12 cellular contexts compared by ENCODE assay signal in genomic region chr2:219987830-219988229, GRCh38.
A peak's percentile ranks its signal among the peaks of the same experiment; 100 is the strongest.
DNase-seq lines count a peak whose midpoint lies in the region; ATAC-seq, FAIRE-seq and TF ChIP-seq lines count a peak whose summit lies in the region.
"Had no signal": no experiment of that assay in that cellular context is flagged by ENCODE, and none has a peak within 500 bp of the region (broad histone marks: within the 10 kb centered on the region; RNA-seq: fewer than 3 reads in every experiment).

No MANE protein-coding gene starts in this region.

- H3K4me2 ChIP-seq in fibroblast of lung (ENCODE audit: extremely low read depth, insufficient read depth, low read length) = no peak overlapping the region
- peak overlapping the region; percentile 69 for H3K4me2 ChIP-seq in smooth muscle cell

- H3K27me3 Mint-ChIP-seq in CD8-positive, alpha-beta memory T cell = no peaks in the 10 kb centered on the region
- H3K27me3 Mint-ChIP-seq: stimulated activated naive B cell treated with anti-CD40 and anti-IgM and Interleukin-4, amounts not matched to agents 10 μg/mL and 1 μg/mL and 100 μg/mL, for 72 hours had no signal

- ATAC-seq in RWPE2 (ENCODE audit: low read depth) = peak; percentile 80; the same call in 2 of the 3 replicates
- ATAC-seq: natural killer cell; stimulated activated naive B cell treated with anti-CD40 and anti-IgM and Interleukin-4, amounts not matched to agents 10 μg/mL and 1 μg/mL and 100 μg/mL, for 72 hours had no signal

- H3K9me3 ChIP-seq in RWPE2 (ENCODE audit: severe bottlenecking) (no peaks in the 10 kb centered on the region), fibroblast of lung (ENCODE audit: control insufficient read depth, insufficient read depth, low read depth, low read length) (no peaks in the 10 kb centered on the region), smooth muscle cell (replicated peaks; ENCODE audit: low read depth) (no peaks in the 10 kb centered on the region)
- H3K9me3 ChIP-seq in CD8-positive, alpha-beta memory T cell (ENCODE audit: low read length) = no peaks in the 10 kb centered on the region

- peaks cover 0 to 4% (median 0%) of the 10 kb centered on the region in 5 donors for H3K9me3 Mint-ChIP-seq in CD8-positive, alpha-beta memory T cell

- H3K4me1 Mint-ChIP-seq in CD8-positive, alpha-beta memory T cell = no peaks in the 10 kb centered on the region
- H3K4me1 Mint-ChIP-seq: natural killer cell; stimulated activated naive B cell treated with anti-CD40 and anti-IgM and Interleukin-4, amounts not matched to agents 10 μg/mL and 1 μg/mL and 100 μg/mL, for 72 hours had no signal

- H3K4me3 Mint-ChIP-seq in CD8-positive, alpha-beta memory T cell = no peak overlapping the region
- H3K4me3 Mint-ChIP-seq: natural killer cell; stimulated activated naive B cell treated with anti-CD40 and anti-IgM and Interleukin-4, amounts not matched to agents 10 μg/mL and 1 μg/mL and 100 μg/mL, for 72 hours had no signal

- peak; percentile 98 for FAIRE-seq in H54 (lab: Jason Lieb, UNC)

- H3K4me3 ChIP-seq in RWPE2 (ENCODE audit: severe bottlenecking) (no peak overlapping the region), fibroblast of lung (replicated peaks in 1 of 4; ENCODE audit: control extremely low read depth in 1 of 4, insufficient read depth in 1 of 4, low read depth in 3 of 4, low read length in 4 of 4) (no peak overlapping the region), smooth muscle cell (no peak overlapping the region)
- H3K4me3 ChIP-seq in CD8-positive, alpha-beta memory T cell (ENCODE audit: low read length) = no peak overlapping the region

- H2AFZ ChIP-seq in fibroblast of lung (ENCODE audit: low read length) (no peak overlapping the region), smooth muscle cell (ENCODE audit: low read depth) (no peak overlapping the region)

- H3K27ac ChIP-seq in RWPE2 (ENCODE audit: poor library complexity, severe bottlenecking) (no peak overlapping the region), fibroblast of lung (ENCODE audit: insufficient read depth, low read length) (peak overlapping the region; percentile 17), smooth muscle cell (ENCODE audit: low read depth) (peak overlapping the region; percentile 92)
- H3K27ac ChIP-seq in CD8-positive, alpha-beta memory T cell (ENCODE audit: low read depth, low read length) = no peak overlapping the region

- CTCF ChIA-PET in CD8-positive, alpha-beta memory T cell (lab: Charles Lee) = no interaction called here

- H3K9ac ChIP-seq in fibroblast of lung (ENCODE audit: insufficient read depth, low read length) (no peak overlapping the region), smooth muscle cell (ENCODE audit: low read depth) (peak overlapping the region; percentile 72)

- H3K27me3 ChIP-seq in RWPE2 (ENCODE audit: insufficient read depth, poor library complexity, severe bottlenecking) = no peaks in the 10 kb centered on the region
- no peaks in the 10 kb centered on the region for H3K27me3 ChIP-seq in fibroblast of lung (ENCODE audit: control insufficient read depth, insufficient read depth, low read length)
- no peaks in the 10 kb centered on the region for H3K27me3 ChIP-seq in smooth muscle cell (ENCODE audit: low read depth)
- no peaks in the 10 kb centered on the region for H3K27me3 ChIP-seq in CD8-positive, alpha-beta memory T cell (ENCODE audit: insufficient read depth, low read length, poor library complexity, severe bottlenecking)

- H3K27ac Mint-ChIP-seq in CD8-positive, alpha-beta memory T cell = no peak overlapping the region
- H3K27ac Mint-ChIP-seq: natural killer cell; stimulated activated naive B cell treated with anti-CD40 and anti-IgM and Interleukin-4, amounts not matched to agents 10 μg/mL and 1 μg/mL and 100 μg/mL, for 72 hours had no signal

- TF ChIP-seq CTCF in RWPE2 (IDR thresholded peaks at IDR 0.05; ENCODE audit: poor library complexity, severe bottlenecking) = no peak
- TF ChIP-seq CTCF in fibroblast of lung (conservative IDR thresholded peaks at IDR 0.05 in 1 of 2, IDR thresholded peaks at IDR 0.05 in 1 of 2; ENCODE audit: low read depth in 1 of 2, low read length in 2 of 2) = no peak
- no peak for TF ChIP-seq CTCF in smooth muscle cell (IDR thresholded peaks at IDR 0.05; ENCODE audit: borderline replicate concordance, insufficient read depth, poor library complexity, severe bottlenecking)

- H3K36me3 Mint-ChIP-seq in CD8-positive, alpha-beta memory T cell = no peaks in the 10 kb centered on the region
- H3K36me3 Mint-ChIP-seq: natural killer cell; stimulated activated naive B cell treated with anti-CD40 and anti-IgM and Interleukin-4, amounts not matched to agents 10 μg/mL and 1 μg/mL and 100 μg/mL, for 72 hours had no signal

- 21% methylated on average over 2 of the region's 2 CpGs for WGBS in smooth muscle cell (ENCODE audit: low lambda C conversion rate)

- H3K4me1 ChIP-seq in RWPE2 (ENCODE audit: insufficient read depth, poor library complexity, severe bottlenecking) = no peaks in the 10 kb centered on the region
- H3K4me1 ChIP-seq in fibroblast of lung (ENCODE audit: control insufficient read depth, extremely low read depth, insufficient read depth, low read length) = no peaks in the 10 kb centered on the region
- peaks cover 4% of the 10 kb centered on the region for H3K4me1 ChIP-seq in smooth muscle cell (ENCODE audit: low read depth)
- no peaks in the 10 kb centered on the region for H3K4me1 ChIP-seq in CD8-positive, alpha-beta memory T cell (ENCODE audit: insufficient read depth, low read length)

- TF ChIP-seq POLR2A in H54 (IDR thresholded peaks at IDR 0.05; ENCODE audit: low read depth, low read length) = no peak

- DNase-seq in H54 (ENCODE audit: insufficient read length, low spot score) (peak; percentile 57), RWPE2 (ENCODE audit: low spot score) (no peak), fibroblast of lung (ENCODE audit: low read depth in 2 of 2) (peak; percentile 82 to 84), smooth muscle cell (lab: John Stamatoyannopoulos, UW; ENCODE audit: unreplicated experiment) (no peak), OCI-M1 (lab: John Stamatoyannopoulos, UW) (no peak), DMS 273 treated with DMSO at 0.1 percent for 48 hours (lab: John Stamatoyannopoulos, UW) (no peak)
- DNase-seq in CD8-positive, alpha-beta memory T cell = no peak
- DNase-seq: activated CD4-positive, CD25-positive, alpha-beta regulatory T cell treated with anti-CD3 and anti-CD28 coated beads, Interleukin-2, amount 50 U/mL, for 72 hours; activated gamma-delta T cell; natural killer cell; NCI-H187 treated with DMSO at 0.1 percent for 48 hours; stimulated activated naive B cell treated with anti-CD40 and anti-IgM and Interleukin-4, amounts not matched to agents 10 μg/mL and 1 μg/mL and 100 μg/mL, for 72 hours had no signal

- POLR2A ChIA-PET in CD8-positive, alpha-beta memory T cell (lab: Charles Lee) = no interaction called here

- H3F3A ChIP-seq in smooth muscle cell (ENCODE audit: low read depth) = peaks cover 12% of the 10 kb centered on the region

- H3K36me3 ChIP-seq in RWPE2 (ENCODE audit: low read depth) = no peaks in the 10 kb centered on the region
- H3K36me3 ChIP-seq in fibroblast of lung (ENCODE audit: control insufficient read depth, insufficient read depth, low read length) = no peaks in the 10 kb centered on the region
- no peaks in the 10 kb centered on the region for H3K36me3 ChIP-seq in smooth muscle cell (ENCODE audit: low read depth)
- no peaks in the 10 kb centered on the region for H3K36me3 ChIP-seq in CD8-positive, alpha-beta memory T cell (ENCODE audit: insufficient read depth, low read length)

- no peaks in the 10 kb centered on the region for H4K20me1 ChIP-seq in fibroblast of lung (ENCODE audit: control insufficient read depth, extremely low read depth, insufficient read depth, low read length)
- no peaks in the 10 kb centered on the region for H4K20me1 ChIP-seq in smooth muscle cell (ENCODE audit: low read depth)

- no peaks in the 10 kb centered on the region for H3K79me2 ChIP-seq in fibroblast of lung (ENCODE audit: control insufficient read depth, insufficient read depth, low read length)
- no peaks in the 10 kb centered on the region for H3K79me2 ChIP-seq in smooth muscle cell (ENCODE audit: low read depth)

Comparison
In these comparisons a context has a peak if more than half of its experiments do, and no peak if none do; other contexts are left out.
1. DNase-seq: peak in H54 (single experiment) and fibroblast of lung (2 of 2); none in RWPE2 (single experiment), smooth muscle cell (single experiment), OCI-M1 (single experiment), DMS 273 treated with DMSO at 0.1 percent for 48 hours (single experiment) and CD8-positive, alpha-beta memory T cell (0 of 5).
2. H3K27ac ChIP-seq: peak in fibroblast of lung (single experiment) and smooth muscle cell (single experiment); none in RWPE2 (single experiment) and CD8-positive, alpha-beta memory T cell (single experiment).